22 cellular contexts compared by ENCODE assay signal in the genomic region with DNA sequence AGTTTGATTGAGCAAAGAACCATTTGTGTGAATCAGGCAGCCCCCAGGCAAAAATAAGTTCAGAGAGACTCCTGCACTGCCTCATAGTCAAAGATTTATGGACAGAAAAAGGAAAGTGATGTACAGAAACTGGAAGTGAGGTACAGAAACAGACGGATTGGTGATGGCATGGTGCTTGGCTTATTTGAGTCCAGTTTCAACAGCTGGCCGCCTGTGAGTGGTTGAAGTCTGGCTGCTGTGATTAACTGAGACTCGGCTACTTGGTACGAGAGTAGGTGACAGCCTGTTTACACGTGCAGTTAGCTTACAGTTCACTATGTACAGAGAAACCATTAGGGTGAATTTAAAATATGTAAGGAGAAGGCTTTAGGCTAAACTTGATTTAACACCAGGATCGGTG. TPM values are rescaled to one million over a fixed set of nuclear protein-coding genes. Genes with fewer than 3 reads are reported as not detected.
A peak's percentile ranks its signal among the peaks of the same experiment; 100 is the strongest.
DNase-seq lines count a peak whose midpoint lies in the region; ATAC-seq and TF ChIP-seq lines count a peak whose summit lies in the region.
"Had no signal": no experiment of that assay in that cellular context is flagged by ENCODE, and none has a peak within 500 bp of the region (broad histone marks: within the 10 kb centered on the region; RNA-seq: fewer than 3 reads in every experiment).

No MANE protein-coding gene starts in this region.

- DNase-seq in GM12865 (ENCODE audit: low read depth) (peak; percentile 14), NCI-H1694 (lab: John Stamatoyannopoulos, UW) (peak; percentile 44), mucosa of descending colon (no peak), Calu3 (no peak), dermis blood vessel endothelial cell (no peak), SW480 (ENCODE audit: low spot score) (no peak)
- DNase-seq: activated CD4-positive, alpha-beta memory T cell treated with anti-CD3 and anti-CD28 coated beads, Interleukin-2, amount 10 ng/mL, durations not matched to agents 7 days and 5 days; activated CD4-positive, CD25-positive, alpha-beta regulatory T cell; amniotic stem cell; CD4-positive, CD25-positive, alpha-beta regulatory T cell; DMS 273 treated with DMSO at 0.1 percent for 48 hours; hippocampal formation; NCI-H526; psoas muscle; stimulated activated naive B cell treated with anti-CD40 and anti-IgM and Interleukin-4, amounts not matched to agents 10 μg/mL and 1 μg/mL and 100 μg/mL, for 72 hours had no signal

- H3K4me1 ChIP-seq in endocrine pancreas (ENCODE audit: control insufficient read depth, insufficient read depth, low read length): no peaks in the 10 kb centered on the region
- H3K4me1 ChIP-seq in mucosa of descending colon (ENCODE audit: low read depth): no peaks in the 10 kb centered on the region
- H3K4me1 ChIP-seq: psoas muscle had no signal

- no TSS peak for BruUV-seq in Calu3 (replicated peaks; lab: Mats Ljungman, UMichigan)

- H3K4me3 ChIP-seq in GM12865 (ENCODE audit: low read depth, low read length) (no peak overlapping the region), endocrine pancreas (ENCODE audit: control insufficient read depth, insufficient read depth, low read length) (peak overlapping the region; percentile 43), mucosa of descending colon (no peak overlapping the region)
- H3K4me3 ChIP-seq: coronary artery, neural progenitor cell, psoas muscle, skin epidermis, thoracic aorta had no signal

- no peak overlapping the region for H3K4me3 Mint-ChIP-seq in Calu3 (ENCODE audit: low read depth, unreplicated experiment)
- H3K4me3 Mint-ChIP-seq: activated CD4-positive, alpha-beta memory T cell treated with anti-CD3 and anti-CD28 coated beads, Interleukin-2, amount 10 ng/mL, durations not matched to agents 7 days and 5 days; CD4-positive, CD25-positive, alpha-beta regulatory T cell; neural progenitor cell; stimulated activated naive B cell treated with anti-CD40 and anti-IgM and Interleukin-4, amounts not matched to agents 10 μg/mL and 1 μg/mL and 100 μg/mL, for 72 hours had no signal

- H3K9me3 Mint-ChIP-seq in Calu3 (ENCODE audit: low read depth, unreplicated experiment): no peaks in the 10 kb centered on the region
- H3K9me3 Mint-ChIP-seq: activated CD4-positive, alpha-beta memory T cell treated with anti-CD3 and anti-CD28 coated beads, Interleukin-2, amount 10 ng/mL, durations not matched to agents 7 days and 5 days; neural progenitor cell; stimulated activated naive B cell treated with anti-CD40 and anti-IgM and Interleukin-4, amounts not matched to agents 10 μg/mL and 1 μg/mL and 100 μg/mL, for 72 hours had no signal

- no peak overlapping the region for H3K9ac ChIP-seq in endocrine pancreas (ENCODE audit: control insufficient read depth, insufficient read depth, low read length)
- H3K9ac ChIP-seq: neural progenitor cell had no signal

- no peaks in the 10 kb centered on the region for H3K36me3 Mint-ChIP-seq in Calu3 (ENCODE audit: insufficient read depth, unreplicated experiment)
- H3K36me3 Mint-ChIP-seq: CD4-positive, CD25-positive, alpha-beta regulatory T cell; neural progenitor cell; stimulated activated naive B cell treated with anti-CD40 and anti-IgM and Interleukin-4, amounts not matched to agents 10 μg/mL and 1 μg/mL and 100 μg/mL, for 72 hours had no signal

- intact Hi-C loops in mucosa of descending colon (cut with DNase I, micrococcal nuclease) (no loop called here), Calu3 (cut with micrococcal nuclease; ENCODE audit: unreplicated experiment) (no loop called here)

- TF ChIP-seq CTCF in GM12865 (IDR thresholded peaks at IDR 0.05; ENCODE audit: insufficient read depth, low read depth, low read length, missing control alignments): no peak
- TF ChIP-seq CTCF in mucosa of descending colon (IDR thresholded peaks at IDR 0.05): no peak
- TF ChIP-seq CTCF in Calu3 (IDR thresholded peaks at IDR 0.05; ENCODE audit: unreplicated experiment): no peak

- H3K36me3 ChIP-seq in endocrine pancreas (ENCODE audit: control insufficient read depth, insufficient read depth, low read length) (no peaks in the 10 kb centered on the region), mucosa of descending colon (ENCODE audit: low read depth) (no peaks in the 10 kb centered on the region)
- H3K36me3 ChIP-seq: neural progenitor cell, thoracic aorta had no signal

- H3K4me1 Mint-ChIP-seq in Calu3 (ENCODE audit: low read depth, unreplicated experiment): no peaks in the 10 kb centered on the region
- H3K4me1 Mint-ChIP-seq: activated CD4-positive, alpha-beta memory T cell treated with anti-CD3 and anti-CD28 coated beads, Interleukin-2, amount 10 ng/mL, durations not matched to agents 7 days and 5 days had no signal

- CTCF ChIA-PET in Calu3 (lab: Charles Lee): no interaction called here

- H3K27me3 Mint-ChIP-seq in Calu3 (ENCODE audit: unreplicated experiment): peaks cover 45% of the 10 kb centered on the region

- H3K27ac Mint-ChIP-seq in Calu3 (ENCODE audit: unreplicated experiment): no peak overlapping the region
- H3K27ac Mint-ChIP-seq: activated CD4-positive, alpha-beta memory T cell treated with anti-CD3 and anti-CD28 coated beads, Interleukin-2, amount 10 ng/mL, durations not matched to agents 7 days and 5 days; neural progenitor cell; stimulated activated naive B cell treated with anti-CD40 and anti-IgM and Interleukin-4, amounts not matched to agents 10 μg/mL and 1 μg/mL and 100 μg/mL, for 72 hours had no signal

- H3K27me3 ChIP-seq in endocrine pancreas (ENCODE audit: control insufficient read depth, insufficient read depth, low read length): no peaks in the 10 kb centered on the region

- no peaks in the 10 kb centered on the region for H3K9me3 ChIP-seq in endocrine pancreas (ENCODE audit: control insufficient read depth, low read length)
- no peaks in the 10 kb centered on the region for H3K9me3 ChIP-seq in mucosa of descending colon
- H3K9me3 ChIP-seq: psoas muscle, thoracic aorta had no signal

- peak; percentile 28 for ATAC-seq in mucosa of descending colon
- ATAC-seq: psoas muscle; SK-N-SH treated with all-trans-retinoic acid at 6 μM for 48 hours; stimulated activated naive B cell treated with anti-CD40 and anti-IgM and Interleukin-4, amounts not matched to agents 10 μg/mL and 1 μg/mL and 100 μg/mL, for 72 hours had no signal

RNA-seq across cellular contexts. Expression of gene MSMB, which starts 4.9 kb away (rescaled TPM):
- total RNA-seq in mucosa of descending colon: not detected
- 2.4 and 7.4 TPM in 2 replicates for total RNA-seq in Calu3 (2022)
- total RNA-seq in dermis blood vessel endothelial cell: not detected in 2 replicates
- total RNA-seq: activated CD4-positive, alpha-beta memory T cell treated with anti-CD3 and anti-CD28 coated beads, Interleukin-2, amount 10 ng/mL, durations not matched to agents 7 days and 5 days; CD4-positive, CD25-positive, alpha-beta regulatory T cell; liver; psoas muscle; thoracic aorta had no signal

RNA-seq across cellular contexts. Expression of gene NCOA4, which starts 20.5 kb away (rescaled TPM):
- total RNA-seq in mucosa of descending colon: 100 to 1,000 TPM; 183 to 206 (median 193) TPM
- total RNA-seq in Calu3 (2022): 77.3 and 81.9 TPM in 2 replicates
- total RNA-seq in dermis blood vessel endothelial cell: 256 and 296 TPM in 2 replicates

Comparison
In these comparisons a context has a peak if more than half of its experiments do, and no peak if none do; other contexts are left out.
1. DNase-seq: peak in GM12865 (single experiment) and NCI-H1694 (single experiment); none in mucosa of descending colon (0 of 3), Calu3 (single experiment), dermis blood vessel endothelial cell (single experiment) and SW480 (single experiment).